ENCODE assay signal across 2 cellular contexts in genomic region chr2:30465171-30465545, GRCh38.
TF ChIP-seq lines count a peak whose summit lies in the region.

No MANE protein-coding gene starts in this region.

TF ChIP-seq in GM23338, 12 proteins besides CTCF, POLR2A, EP300 and RAD21:
- TF ChIP-seq REST (IDR thresholded peaks at IDR 0.05; ENCODE audit: unreplicated experiment), result no peak
- no peak for TF ChIP-seq POLR2AphosphoS5 (IDR thresholded peaks at IDR 0.05; ENCODE audit: low read depth)
- TF ChIP-seq CREB1 (CRISPR knock-in tag; IDR thresholded peaks at IDR 0.05; ENCODE audit: low read depth), result no peak
- TF ChIP-seq STAT1 (IDR thresholded peaks at IDR 0.05; ENCODE audit: unreplicated experiment), result no peak
- no peak for TF ChIP-seq JUNB (IDR thresholded peaks at IDR 0.05; ENCODE audit: unreplicated experiment)
- TF ChIP-seq EZH2phosphoT487 (IDR thresholded peaks at IDR 0.05; ENCODE audit: unreplicated experiment), result no peak
- TF ChIP-seq ZNF331 (CRISPR knock-in tag; IDR thresholded peaks at IDR 0.05; ENCODE audit: low read depth), result no peak
- no peak for TF ChIP-seq ETS1 (IDR thresholded peaks at IDR 0.05)
- no peak for TF ChIP-seq ZNF114 (CRISPR knock-in tag; IDR thresholded peaks at IDR 0.05)
- TF ChIP-seq EZH2 (IDR thresholded peaks at IDR 0.05; ENCODE audit: low read depth, unreplicated experiment), result no peak
- no peak for TF ChIP-seq NANOG (IDR thresholded peaks at IDR 0.05; ENCODE audit: borderline replicate concordance)
- TF ChIP-seq ZNF462 (CRISPR knock-in tag; IDR thresholded peaks at IDR 0.05), result no peak

TF ChIP-seq in GM12878, 131 proteins besides CTCF, POLR2A, EP300 and RAD21 (continued from another document):
- no peak for TF ChIP-seq ZBTB33 (IDR thresholded peaks at IDR 0.05)
- TF ChIP-seq FOS (IDR thresholded peaks at IDR 0.05; ENCODE audit: borderline replicate concordance, extremely low read depth, insufficient read length), result no peak
- no peak for TF ChIP-seq IRF5 (IDR thresholded peaks at IDR 0.05; ENCODE audit: borderline replicate concordance)
- no peak for TF ChIP-seq ZNF217 (IDR thresholded peaks at IDR 0.05)
- TF ChIP-seq TARDBP (IDR thresholded peaks at IDR 0.05; ENCODE audit: borderline replicate concordance), result no peak
